In the genomic region with DNA sequence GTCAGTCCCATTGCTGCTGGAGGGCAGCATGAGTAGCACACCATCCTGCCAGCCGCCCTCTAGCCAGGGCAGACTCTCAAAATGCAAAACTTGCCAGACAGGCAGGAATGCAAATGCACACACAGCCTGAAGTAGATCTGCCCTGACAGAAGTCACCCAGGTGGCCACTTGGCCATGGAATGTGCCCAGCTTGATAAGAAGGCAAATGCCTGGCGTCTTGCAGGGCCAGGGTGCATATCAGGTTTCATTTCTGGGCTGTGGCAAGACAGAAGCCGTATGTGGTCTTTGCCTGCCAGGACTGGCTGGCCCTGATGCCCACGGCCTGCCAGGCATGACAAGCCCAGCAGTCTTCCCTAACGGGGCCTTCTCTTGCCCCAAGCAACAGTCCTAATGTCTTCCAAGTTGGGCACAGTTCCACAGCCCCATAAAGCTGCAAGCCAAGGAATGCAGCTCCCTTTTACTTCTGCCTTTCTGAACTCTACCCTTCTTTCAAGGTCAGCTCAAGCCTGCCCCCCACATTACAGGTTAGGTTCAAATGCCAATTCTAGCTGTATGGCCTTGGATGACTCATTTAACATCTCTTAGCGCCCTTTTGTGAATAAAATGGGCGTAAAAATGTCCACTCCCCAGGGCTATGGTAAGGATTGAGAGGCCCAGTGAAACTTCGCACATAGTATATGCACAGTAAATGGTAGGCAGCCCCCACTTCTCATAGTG, we compare ENCODE assay signal across 11 cellular contexts. TPM values are rescaled to one million over a fixed set of nuclear protein-coding genes. Genes with fewer than 3 reads are reported as not detected.
DNase-seq lines count a peak whose midpoint lies in the region; ATAC-seq, FAIRE-seq and TF ChIP-seq lines count a peak whose summit lies in the region.
"Had no signal": no experiment of that assay in that cellular context is flagged by ENCODE, and none has a peak within 500 bp of the region (broad histone marks: within the 10 kb centered on the region; RNA-seq: fewer than 3 reads in every experiment).

No MANE protein-coding gene starts in this region.

- no peak overlapping the region for H3K4me3 ChIP-seq in kidney (ENCODE audit: low read length in 2 of 2)
- no peak overlapping the region for H3K4me3 ChIP-seq in thoracic aorta

- no peak for ATAC-seq in thoracic aorta (ENCODE audit: insufficient number of reproducible peaks, low FRiP score, low read depth)

- H3K36me3 ChIP-seq in kidney (ENCODE audit: control insufficient read depth in 1 of 2, insufficient read depth in 2 of 2, low read length in 2 of 2) (no peaks in the 10 kb centered on the region), thoracic aorta (no peaks in the 10 kb centered on the region)

- H3K27ac ChIP-seq in kidney (ENCODE audit: low read depth in 2 of 2, low read length in 2 of 2) (peak overlapping the region; percentile 20 to 47), thoracic aorta (peak overlapping the region; percentile 80 to 85)

- FAIRE-seq in kidney (lab: Jason Lieb, UNC): no peak
- FAIRE-seq: A204.1 had no signal

- H3K9ac ChIP-seq in kidney (ENCODE audit: low read length in 2 of 2): no peak overlapping the region

- DNase-seq in NCI-H2029 (lab: John Stamatoyannopoulos, UW) (peak; percentile 54), NCI-H2029 treated with DMSO at 0.1 percent for 48 hours (lab: John Stamatoyannopoulos, UW) (no peak), RPMI7951 (ENCODE audit: low read depth) (peak; percentile 68), kidney (no peak), thoracic aorta (ENCODE audit: low spot score) (no peak), glomerular visceral epithelial cell (ENCODE audit: extremely low spot score) (no peak), MV-4-11 (lab: John Stamatoyannopoulos, UW) (no peak)
- DNase-seq in activated CD4-positive, alpha-beta T cell treated with anti-CD3 and anti-CD28 coated beads, Interleukin-2, amount 50 U/mL, for 1 hour: no peak

- no peak for TF ChIP-seq CTCF in kidney (IDR thresholded peaks at IDR 0.05; ENCODE audit: borderline replicate concordance, extremely low read depth, insufficient read depth)
- TF ChIP-seq CTCF in thoracic aorta (IDR thresholded peaks at IDR 0.05): no peak

- no peaks in the 10 kb centered on the region for H3K27me3 ChIP-seq in thoracic aorta (replicated peaks; ENCODE audit: insufficient read depth)

- H3K9me3 ChIP-seq in kidney (ENCODE audit: control insufficient read depth in 1 of 2, low read length in 2 of 2) (no peaks in the 10 kb centered on the region), thoracic aorta (no peaks in the 10 kb centered on the region)

- peaks cover 6 to 11% of the 10 kb centered on the region in 2 donors for H3K4me1 ChIP-seq in kidney (ENCODE audit: control insufficient read depth in 1 of 2, insufficient read depth in 1 of 2, low read depth in 1 of 2, low read length in 2 of 2)
- H3K4me1 ChIP-seq in thoracic aorta (ENCODE audit: control insufficient read depth in 1 of 2, low read depth in 2 of 2): peaks cover 50 to 91% of the 10 kb centered on the region in 2 donors

- intact Hi-C loops in kidney (cut with DNase I): no loop called here

RNA-seq across cellular contexts. Expression of gene POU2AF3, which starts 29.7 kb away (rescaled TPM):
- total RNA-seq in RPMI7951 (2014; rRNA removed; shearing (Covaris generic)): 0.24 TPM in 1 of 2 replicates, not detected in the other
- total RNA-seq in kidney (4.3 TPM), thoracic aorta (1 to 10 TPM in 1 of 2 donors, not detected in 1; 1.7 TPM)
- 4.9 TPM for polyA plus RNA-seq in kidney (ENCODE audit: insufficient read depth, low read depth, low replicate concordance)
- total RNA-seq: chondrocyte, fibroblast of villous mesenchyme had no signal

RNA-seq across cellular contexts. Expression of gene POU2AF1, which starts 51.0 kb away (rescaled TPM):
- not detected in 2 replicates for total RNA-seq in RPMI7951 (2014; rRNA removed; shearing (Covaris generic))
- total RNA-seq in kidney: 18.5 TPM
- 0.95 TPM for polyA plus RNA-seq in kidney (ENCODE audit: insufficient read depth, low read depth, low replicate concordance)
- not detected for total RNA-seq in thoracic aorta
- total RNA-seq: chondrocyte, fibroblast of villous mesenchyme had no signal

Comparison
In these comparisons a context has a peak if more than half of its experiments do, and no peak if none do; other contexts are left out.
1. DNase-seq: peak in NCI-H2029 (single experiment) and RPMI7951 (single experiment); none in NCI-H2029 treated with DMSO at 0.1 percent for 48 hours (single experiment), kidney (single experiment), thoracic aorta (single experiment), glomerular visceral epithelial cell (single experiment), MV-4-11 (single experiment) and activated CD4-positive, alpha-beta T cell treated with anti-CD3 and anti-CD28 coated beads, Interleukin-2, amount 50 U/mL, for 1 hour (single experiment).
2. RNA of gene POU2AF1, which starts 51.0 kb away (total RNA-seq): 18.5 TPM in kidney (single experiment); not detected in thoracic aorta and not detected in RPMI7951; every median in the first group is over 10 times any median in the second.